Comparison of ENCODE assay signal across 14 cellular contexts in the genomic region with DNA sequence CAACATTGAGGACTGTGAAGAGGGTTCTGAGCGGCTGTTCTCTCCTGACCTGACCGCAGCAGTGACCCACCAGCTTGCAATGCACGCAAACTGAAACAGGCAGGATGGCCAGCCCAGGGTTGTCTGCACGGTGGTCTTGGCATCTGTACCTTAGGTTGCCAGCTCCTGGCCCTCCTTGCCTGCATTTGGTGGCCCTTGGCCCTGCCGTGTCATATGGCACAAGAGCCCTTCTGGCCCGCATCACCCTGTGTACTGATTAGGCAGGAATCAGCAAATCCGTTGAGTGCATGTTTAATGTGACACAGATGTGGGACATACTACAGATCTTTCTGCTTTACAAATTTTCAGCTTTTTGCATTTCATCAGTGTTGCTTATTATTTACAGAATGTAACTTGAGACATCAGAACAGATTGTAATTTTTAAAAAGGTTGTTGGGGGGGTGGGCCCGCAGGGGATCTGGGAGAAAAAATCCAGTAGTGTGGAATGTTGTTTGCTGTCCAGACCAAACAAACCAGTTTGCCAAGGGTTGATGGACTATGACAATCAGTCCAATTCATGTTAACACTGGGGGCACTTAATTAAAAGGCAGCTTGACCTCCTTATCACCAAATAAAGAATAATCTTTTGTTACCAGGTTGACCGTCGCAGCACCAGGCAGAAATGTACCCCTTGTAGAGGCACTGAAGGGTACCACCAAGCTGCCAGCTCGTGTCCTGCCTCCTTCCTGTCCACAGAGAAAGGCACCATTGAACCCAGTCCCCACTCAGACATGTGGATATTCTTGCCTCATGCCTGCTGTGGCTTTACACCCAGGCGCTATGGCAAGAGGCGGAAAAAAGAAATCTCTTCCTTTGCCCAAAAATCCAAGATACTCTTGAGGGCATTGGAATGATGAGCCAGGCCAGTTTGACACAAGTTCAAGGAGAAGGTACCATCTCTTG.
DNase-seq lines count a peak whose midpoint lies in the region; ATAC-seq, FAIRE-seq and TF ChIP-seq lines count a peak whose summit lies in the region.
"Had no signal": no experiment of that assay in that cellular context is flagged by ENCODE, and none has a peak within 500 bp of the region (broad histone marks: within the 10 kb centered on the region; RNA-seq: fewer than 3 reads in every experiment).

No MANE protein-coding gene starts in this region.

- peaks cover 1 to 71% (median 12%) of the 10 kb centered on the region in 11 experiments; a peak in 15 of 22 replicates for H3K36me3 ChIP-seq in BLaER1 treated with 17β-estradiol and CSF1 and Interleukin-3, amounts not matched to agents 10 nM and 100 nM
- H3K36me3 ChIP-seq: transverse colon had no signal

- H3K36me3 Mint-ChIP-seq in progenitor cell of endocrine pancreas (ENCODE audit: insufficient read depth): peaks cover 18% of the 10 kb centered on the region

- peak overlapping the region; percentile 51 to 90 (median 71); a peak in 19 of 22 replicates for H3K4me2 ChIP-seq in BLaER1 treated with 17β-estradiol and CSF1 and Interleukin-3, amounts not matched to agents 10 nM and 100 nM
- H3K4me2 ChIP-seq: KMS-11 had no signal

- no peak for ATAC-seq in GM18511 (IDR thresholded peaks at IDR 0.05; ENCODE audit: unreplicated experiment)
- ATAC-seq in HG02642 (IDR thresholded peaks at IDR 0.05; ENCODE audit: poor library complexity, unreplicated experiment): no peak
- ATAC-seq in HG03139 (IDR thresholded peaks at IDR 0.05; ENCODE audit: unreplicated experiment): no peak

- peaks cover 45% of the 10 kb centered on the region for H3K4me1 Mint-ChIP-seq in progenitor cell of endocrine pancreas (ENCODE audit: low read depth)

- H4K20me1 ChIP-seq in BLaER1 treated with 17β-estradiol and CSF1 and Interleukin-3, amounts not matched to agents 10 nM and 100 nM: peaks cover 0 to 22% (median 0%) of the 10 kb centered on the region in 11 experiments; a peak in 4 of 22 replicates

- TF ChIP-seq CTCF in foreskin fibroblast (IDR thresholded peaks at IDR 0.05; ENCODE audit: low read depth, low read length) (no peak), progenitor cell of endocrine pancreas (IDR thresholded peaks at IDR 0.05; ENCODE audit: unreplicated experiment) (no peak), D721Med (IDR thresholded peaks at IDR 0.05; ENCODE audit: insufficient read depth, missing control alignments) (no peak)

- H3K9me3 ChIP-seq in BLaER1 treated with 17β-estradiol and CSF1 and Interleukin-3, amounts not matched to agents 10 nM and 100 nM (replicated peaks in 1 of 11): peaks cover 0 to 4% (median 0%) of the 10 kb centered on the region in 11 experiments; a peak in 2 of 22 replicates
- H3K9me3 ChIP-seq: transverse colon had no signal

- DNase-seq in RPMI7951 (ENCODE audit: low read depth) (peak; percentile 47), foreskin fibroblast (peak; percentile 39 to 76), progenitor cell of endocrine pancreas (ENCODE audit: low spot score, unreplicated experiment) (no peak), D721Med (ENCODE audit: insufficient read length, low spot score) (no peak)
- DNase-seq: activated T-cell treated with anti-CD3 and anti-CD28 coated beads for 4 hours, NCI-H2081 treated with DMSO at 0.1 percent for 48 hours, transverse colon had no signal

- H3K27me3 Mint-ChIP-seq in progenitor cell of endocrine pancreas: no peaks in the 10 kb centered on the region

- H3K4me3 Mint-ChIP-seq in progenitor cell of endocrine pancreas (ENCODE audit: low read depth): peak overlapping the region; percentile 35

- no peak overlapping the region for H3K27ac ChIP-seq in BLaER1 treated with 17β-estradiol and CSF1 and Interleukin-3, amounts not matched to agents 10 nM and 100 nM
- H3K27ac ChIP-seq: KMS-11 had no signal

- H3K4me3 ChIP-seq in BLaER1 treated with 17β-estradiol and CSF1 and Interleukin-3, amounts not matched to agents 10 nM and 100 nM: no peak overlapping the region
- H3K4me3 ChIP-seq in foreskin fibroblast (ENCODE audit: low read depth in 1 of 2, low read length in 2 of 2): no peak overlapping the region
- H3K4me3 ChIP-seq: transverse colon had no signal

- no peak for FAIRE-seq in D721Med (lab: Jason Lieb, UNC)
- FAIRE-seq: H54, TTC549 had no signal

- no peaks in the 10 kb centered on the region; a peak in 1 of 22 replicates for H3K27me3 ChIP-seq in BLaER1 treated with 17β-estradiol and CSF1 and Interleukin-3, amounts not matched to agents 10 nM and 100 nM
- H3K27me3 ChIP-seq: transverse colon had no signal

- H3K27ac Mint-ChIP-seq in progenitor cell of endocrine pancreas: peak overlapping the region; percentile 83

- no peak overlapping the region for H3K9ac ChIP-seq in BLaER1 treated with 17β-estradiol and CSF1 and Interleukin-3, amounts not matched to agents 10 nM and 100 nM
- H3K9ac ChIP-seq: KMS-11 had no signal

- H3K4me1 ChIP-seq in BLaER1 treated with 17β-estradiol and CSF1 and Interleukin-3, amounts not matched to agents 10 nM and 100 nM: peaks cover 28 to 48% (median 35%) of the 10 kb centered on the region in 10 experiments

- peaks cover 8% of the 10 kb centered on the region for H3K9me3 Mint-ChIP-seq in progenitor cell of endocrine pancreas (ENCODE audit: low read depth)

Comparison
In these comparisons a context has a peak if more than half of its experiments do, and no peak if none do; other contexts are left out.
1. DNase-seq: peak in RPMI7951 (single experiment) and foreskin fibroblast (2 of 2); none in progenitor cell of endocrine pancreas (single experiment) and D721Med (single experiment).